In the genomic region with DNA sequence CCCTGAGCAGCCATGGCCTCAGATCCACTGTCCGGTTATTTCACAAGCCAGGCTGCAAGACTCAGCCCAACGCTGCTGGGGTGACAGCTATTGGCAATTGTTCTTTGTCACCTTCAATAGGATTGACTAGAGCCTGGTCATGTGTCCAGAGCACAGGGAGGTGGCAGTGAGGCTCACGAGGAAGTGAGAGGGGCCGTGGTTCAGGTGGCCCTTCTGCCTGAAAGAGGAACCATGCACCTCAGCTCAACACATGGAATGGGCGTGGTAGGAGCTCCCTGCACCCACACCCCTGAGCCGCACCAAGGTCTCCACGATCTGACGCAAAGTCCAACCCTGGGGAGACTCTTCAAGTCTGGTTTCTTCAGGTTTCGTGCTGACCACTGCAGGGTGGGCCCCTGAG, we compare ENCODE assay signal across 17 cellular contexts.
"Had no signal": no experiment of that assay in that cellular context is flagged by ENCODE, and none has a peak within 500 bp of the region (broad histone marks: within the 10 kb centered on the region; RNA-seq: fewer than 3 reads in every experiment).

No MANE protein-coding gene starts in this region.

- ATAC-seq: foreskin keratinocyte, heart right ventricle, left cardiac atrium, left lung, left ventricle myocardium superior, lower lobe of right lung, mucosa of descending colon had no signal

- H3K9me3 Mint-ChIP-seq: mesothelial cell of epicardium had no signal

- H3K4me3 ChIP-seq: coronary artery, dorsolateral prefrontal cortex, esophagus muscularis mucosa, heart right ventricle, left lung, lower lobe of right lung, mucosa of descending colon had no signal

- H3K36me3 Mint-ChIP-seq: mesothelial cell of epicardium had no signal

- H3K27ac Mint-ChIP-seq: mesothelial cell of epicardium had no signal

- H3K4me3 Mint-ChIP-seq: mesothelial cell of epicardium had no signal

- H3K9me3 ChIP-seq: esophagus muscularis mucosa, heart right ventricle, lower lobe of right lung, mucosa of descending colon had no signal

- H3K4me1 ChIP-seq: esophagus muscularis mucosa, foreskin keratinocyte, heart right ventricle, left lung, lower lobe of right lung had no signal

- H3K27ac ChIP-seq: coronary artery, dorsolateral prefrontal cortex, esophagus muscularis mucosa, foreskin keratinocyte, heart right ventricle, left lung, lower lobe of right lung had no signal

- H3K27me3 ChIP-seq: foreskin keratinocyte, left lung had no signal

- H3K4me1 Mint-ChIP-seq: mesothelial cell of epicardium had no signal

- DNase-seq: dermis blood vessel endothelial cell; dorsolateral prefrontal cortex; effector CD4-positive, alpha-beta T cell; effector memory CD4-positive, alpha-beta T cell; foreskin keratinocyte; glutamatergic neuron; heart right ventricle; hippocampal formation; left cardiac atrium; left lung; left ventricle myocardium superior; lower lobe of right lung; mesenchymal stem cell; mucosa of descending colon had no signal

- H3K36me3 ChIP-seq: esophagus muscularis mucosa, heart right ventricle, left lung, lower lobe of right lung had no signal
